Comparison of ENCODE assay signal across 10 cellular contexts in the genomic region with DNA sequence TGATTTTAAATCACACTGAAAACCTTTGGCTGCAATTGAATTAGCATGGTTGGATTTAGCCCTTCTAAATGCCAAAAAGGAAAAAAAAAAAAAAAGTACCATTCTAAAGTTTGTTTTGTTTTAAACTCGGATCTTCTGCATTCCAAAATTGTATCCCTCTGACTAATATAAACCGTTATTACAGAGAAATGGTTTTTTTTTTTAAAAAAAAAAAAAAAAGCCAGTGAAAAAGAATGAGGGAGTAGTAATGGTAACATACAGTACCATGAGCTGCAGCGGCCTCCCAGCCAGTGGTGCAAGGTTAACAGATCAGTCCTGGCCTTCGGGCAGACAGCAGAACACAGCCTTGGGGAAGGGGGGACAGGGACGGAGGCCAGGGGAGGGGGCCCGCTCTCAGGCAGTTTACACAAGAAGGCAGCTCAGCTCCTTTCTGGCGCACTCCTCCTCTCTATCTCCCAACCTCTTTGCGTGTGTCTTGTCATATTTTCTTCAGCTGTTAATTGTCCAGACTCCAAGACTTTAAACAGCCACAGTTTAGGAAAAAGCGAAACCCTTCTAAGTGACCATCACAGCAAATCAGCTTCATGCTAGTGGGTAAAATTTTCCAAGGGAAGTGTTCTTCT.
DNase-seq lines count a peak whose midpoint lies in the region; ATAC-seq and TF ChIP-seq lines count a peak whose summit lies in the region.
"Had no signal": no experiment of that assay in that cellular context is flagged by ENCODE, and none has a peak within 500 bp of the region (broad histone marks: within the 10 kb centered on the region; RNA-seq: fewer than 3 reads in every experiment).

No MANE protein-coding gene starts in this region.

- H2BK5ac ChIP-seq in neuronal stem cell (ENCODE audit: low read length), result no peak overlapping the region

- H3K27ac Mint-ChIP-seq in activated naive CD4-positive, alpha-beta T cell treated with anti-CD3 and anti-CD28 coated beads, Interleukin-2, amount 10 ng/mL, durations not matched to agents 7 days and 5 days, result no peak overlapping the region
- H3K27ac Mint-ChIP-seq: activated B cell treated with CpG ODN at 0.5 μM for 24 hours had no signal

- no peak for TF ChIP-seq CTCF in fibroblast of the aortic adventitia (IDR thresholded peaks at IDR 0.05; ENCODE audit: insufficient read depth, low read length)

- H3K4me1 Mint-ChIP-seq in activated naive CD4-positive, alpha-beta T cell treated with anti-CD3 and anti-CD28 coated beads, Interleukin-2, amount 10 ng/mL, durations not matched to agents 7 days and 5 days, result no peaks in the 10 kb centered on the region
- H3K4me1 Mint-ChIP-seq: activated B cell treated with CpG ODN at 0.5 μM for 24 hours had no signal

- H3K79me1 ChIP-seq in neuronal stem cell (ENCODE audit: low read depth, low read length), result no peaks in the 10 kb centered on the region

- H3K4me3 Mint-ChIP-seq in activated naive CD4-positive, alpha-beta T cell treated with anti-CD3 and anti-CD28 coated beads, Interleukin-2, amount 10 ng/mL, durations not matched to agents 7 days and 5 days, result no peak overlapping the region
- H3K4me3 Mint-ChIP-seq: activated B cell treated with CpG ODN at 0.5 μM for 24 hours had no signal

- WGBS in neuronal stem cell (ENCODE audit: extremely low coverage in 2 of 2, insufficient read length in 2 of 2, insufficient replicate concordance in 1 of 2), 2 donors, result no CpG with 5 or more reads among the region's 9 CpGs

- no peak overlapping the region for H3K27ac ChIP-seq in neuronal stem cell (replicated peaks; ENCODE audit: low read length)
- H3K27ac ChIP-seq: BLaER1 had no signal

- no peak overlapping the region for H2BK12ac ChIP-seq in neuronal stem cell (ENCODE audit: low read length)

- no peak overlapping the region for H3K4ac ChIP-seq in neuronal stem cell (ENCODE audit: low read length)

- no peaks in the 10 kb centered on the region for H3K9me3 ChIP-seq in neuronal stem cell (replicated peaks in 1 of 2; ENCODE audit: control insufficient read depth in 2 of 2, insufficient read depth in 1 of 2, low read depth in 1 of 2, low read length in 2 of 2)
- H3K9me3 ChIP-seq: BLaER1 had no signal

- no peaks in the 10 kb centered on the region for H3K36me3 ChIP-seq in neuronal stem cell (replicated peaks in 1 of 2; ENCODE audit: control insufficient read depth in 2 of 2, insufficient read depth in 2 of 2, low read length in 2 of 2)
- H3K36me3 ChIP-seq: BLaER1 had no signal

- H2BK15ac ChIP-seq in neuronal stem cell (ENCODE audit: low read length), result no peak overlapping the region

- no peak overlapping the region for H3K14ac ChIP-seq in neuronal stem cell (ENCODE audit: low read length)

- H3K4me3 ChIP-seq in fibroblast of the aortic adventitia (ENCODE audit: low read depth, low read length), result peak overlapping the region; percentile 60
- no peak overlapping the region for H3K4me3 ChIP-seq in neuronal stem cell (ENCODE audit: low read length in 2 of 2)
- H3K4me3 ChIP-seq: BLaER1 had no signal

- no peak overlapping the region for H4K91ac ChIP-seq in neuronal stem cell (ENCODE audit: low read depth, low read length, poor library complexity)

- H3K4me2 ChIP-seq in neuronal stem cell (ENCODE audit: insufficient read depth, low read length, poor library complexity, severe bottlenecking), result peak overlapping the region; percentile 11
- H3K4me2 ChIP-seq: BLaER1 had no signal

- peaks cover 0 to 65% (median 0%) of the 10 kb centered on the region in 3 experiments for H3K27me3 ChIP-seq in neuronal stem cell (ENCODE audit: control insufficient read depth in 3 of 3, insufficient read depth in 3 of 3, low read depth in 1 of 3, low read length in 3 of 3)
- H3K27me3 ChIP-seq: BLaER1 had no signal

- peaks cover 13 to 24% of the 10 kb centered on the region in 2 donors for H3K4me1 ChIP-seq in neuronal stem cell (ENCODE audit: control insufficient read depth in 2 of 2, insufficient read depth in 1 of 2, low read depth in 1 of 2, low read length in 2 of 2)

- no peak overlapping the region for H4K8ac ChIP-seq in neuronal stem cell (ENCODE audit: low read depth, low read length)

- no peak overlapping the region for H3K18ac ChIP-seq in neuronal stem cell (ENCODE audit: low read length)

- no peak overlapping the region for H2AK5ac ChIP-seq in neuronal stem cell (ENCODE audit: low read depth, low read length)

- ATAC-seq in GM21423 (IDR thresholded peaks at IDR 0.05; ENCODE audit: unreplicated experiment) (no peak), HG02763 (IDR thresholded peaks at IDR 0.05; ENCODE audit: unreplicated experiment) (no peak)

- no peaks in the 10 kb centered on the region for H3K36me3 Mint-ChIP-seq in activated naive CD4-positive, alpha-beta T cell treated with anti-CD3 and anti-CD28 coated beads, Interleukin-2, amount 10 ng/mL, durations not matched to agents 7 days and 5 days

- DNase-seq in AG08395 (ENCODE audit: low spot score), result peak; percentile 66
- peak; percentile 29 for DNase-seq in SK-N-DZ (ENCODE audit: low spot score)
- DNase-seq in fibroblast of the aortic adventitia (ENCODE audit: low read depth), result peak; percentile 88
- no peak for DNase-seq in neuronal stem cell (ENCODE audit: low spot score)
- DNase-seq in central memory CD4-positive, alpha-beta T cell, result no peak
- DNase-seq in activated naive CD4-positive, alpha-beta T cell treated with anti-CD3 and anti-CD28 coated beads, Interleukin-2, amount 10 ng/mL, durations not matched to agents 7 days and 5 days, result no peak
- DNase-seq: activated B cell treated with CpG ODN at 0.5 μM for 24 hours had no signal

- peaks cover 4% of the 10 kb centered on the region for H3K9me3 Mint-ChIP-seq in activated naive CD4-positive, alpha-beta T cell treated with anti-CD3 and anti-CD28 coated beads, Interleukin-2, amount 10 ng/mL, durations not matched to agents 7 days and 5 days
- H3K9me3 Mint-ChIP-seq: activated B cell treated with CpG ODN at 0.5 μM for 24 hours had no signal

- H2BK120ac ChIP-seq in neuronal stem cell (ENCODE audit: low read depth, low read length), result no peak overlapping the region

- H3K23ac ChIP-seq in neuronal stem cell (ENCODE audit: low read depth, low read length, poor library complexity), result no peak overlapping the region

- H2AFZ ChIP-seq in neuronal stem cell (ENCODE audit: low read length), result no peak overlapping the region

- CTCF ChIA-PET in activated naive CD4-positive, alpha-beta T cell treated with anti-CD3 and anti-CD28 coated beads, Interleukin-2, amount 10 ng/mL, durations not matched to agents 7 days and 5 days (lab: Charles Lee), result interaction anchor here (0.5 kb wide), 1 partner anchor 15 kb away, joined by 3 read pairs; no protein-coding TSS in a partner anchor

- no peaks in the 10 kb centered on the region for H3K27me3 Mint-ChIP-seq in activated naive CD4-positive, alpha-beta T cell treated with anti-CD3 and anti-CD28 coated beads, Interleukin-2, amount 10 ng/mL, durations not matched to agents 7 days and 5 days
- H3K27me3 Mint-ChIP-seq: activated B cell treated with CpG ODN at 0.5 μM for 24 hours had no signal

- H3K9ac ChIP-seq in neuronal stem cell (ENCODE audit: low read depth, low read length, poor library complexity), result no peak overlapping the region
- H3K9ac ChIP-seq: BLaER1 had no signal

Comparison
In these comparisons a context has a peak if more than half of its experiments do, and no peak if none do; other contexts are left out.
1. DNase-seq: peak in AG08395 (single experiment), SK-N-DZ (single experiment) and fibroblast of the aortic adventitia (single experiment); none in neuronal stem cell (single experiment), central memory CD4-positive, alpha-beta T cell (single experiment) and activated naive CD4-positive, alpha-beta T cell treated with anti-CD3 and anti-CD28 coated beads, Interleukin-2, amount 10 ng/mL, durations not matched to agents 7 days and 5 days (single experiment).